Comparison of ENCODE assay signal across 23 cellular contexts in genomic region chr15:25346371-25346770, GRCh38.
DNase-seq lines count a peak whose midpoint lies in the region; ATAC-seq and TF ChIP-seq lines count a peak whose summit lies in the region.
"Had no signal": no experiment of that assay in that cellular context is flagged by ENCODE, and none has a peak within 500 bp of the region (broad histone marks: within the 10 kb centered on the region; RNA-seq: fewer than 3 reads in every experiment).

No MANE protein-coding gene starts in this region.

- DNase-seq in left ventricle myocardium inferior (no peak), Right ventricle myocardium superior (no peak), nephron progenitor cell (no peak), DMS53 treated with DMSO at 0.1 percent for 48 hours (lab: John Stamatoyannopoulos, UW; ENCODE audit: unreplicated experiment) (no peak)
- DNase-seq in effector memory CD8-positive, alpha-beta T cell = no peak
- DNase-seq: activated B cell treated with CpG ODN at 0.5 μM for 24 hours; activated CD4-positive, alpha-beta memory T cell treated with anti-CD3 and anti-CD28 coated beads for 36 hours; activated gamma-delta T cell; Calu3; GOT3; left colon; natural killer cell; NCI-H1048; NCI-H187; stimulated activated CD4-positive, alpha-beta T cell treated with anti-CD3 and anti-CD28 coated beads, Interleukin-4, amount 100 ng/mL, for 1 hour; stimulated activated naive CD4-positive, alpha-beta T cell treated with Interleukin-2 at 50 U/mL for 16 hours; T-helper 9 cell; trophoblast cell had no signal

- H3K4me3 Mint-ChIP-seq in effector memory CD8-positive, alpha-beta T cell = no peak overlapping the region
- no peak overlapping the region for H3K4me3 Mint-ChIP-seq in nephron progenitor cell
- H3K4me3 Mint-ChIP-seq: activated B cell treated with CpG ODN at 0.5 μM for 24 hours; activated CD4-positive, alpha-beta memory T cell treated with anti-CD3 and anti-CD28 coated beads for 36 hours; central memory CD8-positive, alpha-beta T cell; natural killer cell had no signal

- peaks cover 55% of the 10 kb centered on the region for H3K36me3 ChIP-seq in left ventricle myocardium inferior

- no peaks in the 10 kb centered on the region for H3K27me3 ChIP-seq in left ventricle myocardium inferior (ENCODE audit: low read depth)
- H3K27me3 ChIP-seq: BLaER1 had no signal

- TF ChIP-seq CTCF in left ventricle myocardium inferior (IDR thresholded peaks at IDR 0.05; ENCODE audit: borderline replicate concordance) (no peak), nephron progenitor cell (IDR thresholded peaks at IDR 0.05) (no peak)

- no peaks in the 10 kb centered on the region for H3K9me3 Mint-ChIP-seq in effector memory CD8-positive, alpha-beta T cell
- H3K9me3 Mint-ChIP-seq in nephron progenitor cell = peaks cover 17% of the 10 kb centered on the region
- H3K9me3 Mint-ChIP-seq: central memory CD8-positive, alpha-beta T cell had no signal

- H3K4me3 ChIP-seq in left ventricle myocardium inferior = peak overlapping the region; percentile 34
- H3K4me3 ChIP-seq: BLaER1 had no signal

- intact Hi-C loops in left ventricle myocardium inferior (cut with micrococcal nuclease) (no loop called here), Right ventricle myocardium superior (cut with DNase I) (loop anchor here (10.0 kb wide), 1 partner anchor 88 kb away; the partner anchor contains the start of gene UBE3A)

- ATAC-seq in Right ventricle myocardium superior (ENCODE audit: poor library complexity) = no peak
- ATAC-seq in effector memory CD8-positive, alpha-beta T cell (replicated peaks) = no peak
- no peak for ATAC-seq in GM18907 (IDR thresholded peaks at IDR 0.05; ENCODE audit: unreplicated experiment)
- no peak for ATAC-seq in activated CD4-positive, CD25-positive, alpha-beta regulatory T cell treated with anti-CD3 and anti-CD28 coated beads, Interleukin-2, amount 50 U/mL, for 24 hours
- no peak for ATAC-seq in GM19455 (IDR thresholded peaks at IDR 0.05; ENCODE audit: unreplicated experiment)
- ATAC-seq: natural killer cell had no signal

- peaks cover 0 to 18% of the 10 kb centered on the region in 2 donors for H3K4me1 Mint-ChIP-seq in effector memory CD8-positive, alpha-beta T cell (ENCODE audit: low read depth in 2 of 2)
- H3K4me1 Mint-ChIP-seq in nephron progenitor cell = no peaks in the 10 kb centered on the region

- peaks cover 30% of the 10 kb centered on the region for H3K9me3 ChIP-seq in left ventricle myocardium inferior (replicated peaks)

- H3K36me3 Mint-ChIP-seq in effector memory CD8-positive, alpha-beta T cell (ENCODE audit: insufficient read depth) = peaks cover 13% of the 10 kb centered on the region
- H3K36me3 Mint-ChIP-seq in nephron progenitor cell (ENCODE audit: low read depth) = peaks cover 75% of the 10 kb centered on the region

- peak overlapping the region; percentile 1 to 51 for H3K27ac Mint-ChIP-seq in effector memory CD8-positive, alpha-beta T cell
- peak overlapping the region; percentile 28 for H3K27ac Mint-ChIP-seq in nephron progenitor cell
- H3K27ac Mint-ChIP-seq: activated B cell treated with CpG ODN at 0.5 μM for 24 hours; activated CD4-positive, alpha-beta memory T cell treated with anti-CD3 and anti-CD28 coated beads for 36 hours; natural killer cell had no signal

- no peaks in the 10 kb centered on the region for H3K27me3 Mint-ChIP-seq in effector memory CD8-positive, alpha-beta T cell
- H3K27me3 Mint-ChIP-seq in nephron progenitor cell (ENCODE audit: low read depth, poor library complexity) = no peaks in the 10 kb centered on the region
- H3K27me3 Mint-ChIP-seq: activated B cell treated with CpG ODN at 0.5 μM for 24 hours; activated CD4-positive, alpha-beta memory T cell treated with anti-CD3 and anti-CD28 coated beads for 36 hours; central memory CD8-positive, alpha-beta T cell had no signal

- H3K27ac ChIP-seq in left ventricle myocardium inferior (replicated peaks) = peak overlapping the region; percentile 86
- H3K27ac ChIP-seq: BLaER1 had no signal

- H3K4me1 ChIP-seq in left ventricle myocardium inferior = peaks cover 24% of the 10 kb centered on the region
- H3K4me1 ChIP-seq: BLaER1 had no signal
